In genomic region chr5:77380636-77381035, GRCh38 we compare ENCODE assay signal across 1 cellular context.
TF ChIP-seq lines count a peak whose summit lies in the region.

No MANE protein-coding gene starts in this region.

TF ChIP-seq in WTC11, 78 proteins besides CTCF, POLR2A, EP300 and RAD21 (continued from another document):
- TF ChIP-seq ARID4B (CRISPR knock-in tag; IDR thresholded peaks at IDR 0.05; ENCODE audit: borderline replicate concordance): no peak
